12 cellular contexts compared by ENCODE assay signal in the genomic region with DNA sequence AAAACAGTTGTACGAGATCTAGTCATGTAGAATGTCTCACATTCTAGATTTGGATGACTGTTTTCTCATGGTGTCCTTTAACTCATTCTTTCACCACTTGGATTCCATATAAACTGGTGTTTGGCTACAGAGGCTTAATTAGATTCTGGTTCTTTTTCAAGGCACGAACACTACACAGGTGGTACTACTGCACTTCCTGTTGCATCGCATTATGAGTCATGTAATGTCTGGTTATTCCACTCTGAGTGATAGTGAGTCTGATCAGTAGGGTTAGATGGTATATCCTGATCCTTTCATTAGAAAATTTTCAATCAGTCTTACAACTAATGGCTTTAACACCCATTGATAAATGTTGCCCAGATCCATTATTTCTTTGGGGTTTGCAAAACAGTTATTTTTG. TPM values are rescaled to one million over a fixed set of nuclear protein-coding genes. Genes with fewer than 3 reads are reported as not detected.
DNase-seq lines count a peak whose midpoint lies in the region; ATAC-seq and TF ChIP-seq lines count a peak whose summit lies in the region.
"Had no signal": no experiment of that assay in that cellular context is flagged by ENCODE, and none has a peak within 500 bp of the region (broad histone marks: within the 10 kb centered on the region; RNA-seq: fewer than 3 reads in every experiment).

No MANE protein-coding gene starts in this region.

- ATAC-seq in CD4-positive, alpha-beta T cell (ENCODE audit: poor library complexity): peak; percentile 74
- ATAC-seq in GM18909 (IDR thresholded peaks at IDR 0.05; ENCODE audit: poor library complexity, unreplicated experiment) (peak; percentile 85), HG02973 (IDR thresholded peaks at IDR 0.05; ENCODE audit: unreplicated experiment) (peak; percentile 95), left lobe of liver (no peak)

- H3K27me3 ChIP-seq in CD4-positive, alpha-beta T cell (ENCODE audit: control insufficient read depth, insufficient read depth, low read length): peaks cover 7% of the 10 kb centered on the region
- H3K27me3 ChIP-seq in WERI-Rb-1 (ENCODE audit: insufficient read depth, low read depth, severe bottlenecking): no peaks in the 10 kb centered on the region
- H3K27me3 ChIP-seq: tibial artery had no signal

- H3K36me3 Mint-ChIP-seq in CD4-positive, alpha-beta T cell (ENCODE audit: low read depth): no peaks in the 10 kb centered on the region

- peaks cover 23% of the 10 kb centered on the region for H3K27me3 Mint-ChIP-seq in CD4-positive, alpha-beta T cell

- H3K36me3 ChIP-seq in WERI-Rb-1: no peaks in the 10 kb centered on the region
- H3K36me3 ChIP-seq: tibial artery had no signal

- H3K9me3 ChIP-seq in CD4-positive, alpha-beta T cell (ENCODE audit: control insufficient read depth, low read length): no peaks in the 10 kb centered on the region
- no peaks in the 10 kb centered on the region for H3K9me3 ChIP-seq in WERI-Rb-1 (ENCODE audit: severe bottlenecking)
- H3K9me3 ChIP-seq: tibial artery had no signal

- no peak overlapping the region for H3K4me3 Mint-ChIP-seq in CD4-positive, alpha-beta T cell

- POLR2A ChIA-PET in CD4-positive, alpha-beta T cell (lab: Charles Lee): interaction anchor here (1.5 kb wide), 1 partner anchor 10 kb away, joined by 3 read pairs; no protein-coding TSS in a partner anchor

- TF ChIP-seq CTCF in CD4-positive, alpha-beta T cell (IDR thresholded peaks at IDR 0.05): no peak
- no peak for TF ChIP-seq CTCF in WERI-Rb-1 (IDR thresholded peaks at IDR 0.05; ENCODE audit: low read depth, low read length)

- DNase-seq in CD4-positive, alpha-beta T cell: no peak
- DNase-seq in SW480 (ENCODE audit: low spot score) (peak; percentile 44), WERI-Rb-1 (no peak), left lobe of liver (ENCODE audit: low spot score) (no peak), Kasumi-1 (lab: John Stamatoyannopoulos, UW) (no peak), cerebellum (ENCODE audit: low spot score) (no peak)
- DNase-seq: activated gamma-delta T cell treated with Interleukin-2 at 50 U/mL for 16 hours, NCI-H1105 treated with DMSO at 0.1 percent for 48 hours, tibial artery had no signal

- H3K9me3 Mint-ChIP-seq in CD4-positive, alpha-beta T cell: peaks cover 2% of the 10 kb centered on the region

- no peak overlapping the region for H3K4me3 ChIP-seq in WERI-Rb-1 (ENCODE audit: low read depth, low read length)
- H3K4me3 ChIP-seq: tibial artery had no signal

- CTCF ChIA-PET in CD4-positive, alpha-beta T cell (lab: Charles Lee): no interaction called here

- H3K27ac ChIP-seq in CD4-positive, alpha-beta T cell (ENCODE audit: low read depth, low read length): no peak overlapping the region
- H3K27ac ChIP-seq in WERI-Rb-1: no peak overlapping the region
- H3K27ac ChIP-seq: C4-2B, tibial artery had no signal

- intact Hi-C loops in CD4-positive, alpha-beta T cell (cut with DNase I, micrococcal nuclease): no loop called here

- no peak overlapping the region for H3K27ac Mint-ChIP-seq in CD4-positive, alpha-beta T cell

- H3K4me1 Mint-ChIP-seq in CD4-positive, alpha-beta T cell (ENCODE audit: low read depth): no peaks in the 10 kb centered on the region

RNA-seq across cellular contexts. Expression of a gene that starts 11.2 kb away (rescaled TPM):
- total RNA-seq in CD4-positive, alpha-beta T cell: 10 to 100 TPM; 62.5 to 64.8 TPM
- total RNA-seq in left lobe of liver (43.9 TPM), cerebellum (174 TPM)

RNA-seq across cellular contexts. Expression of a gene that starts 49.0 kb away (rescaled TPM):
- 10 to 100 TPM; 11.0 to 11.9 TPM for total RNA-seq in CD4-positive, alpha-beta T cell
- total RNA-seq in left lobe of liver (6.6 TPM), cerebellum (22.8 TPM)
